ENCODE assay signal across 10 cellular contexts in genomic region chr11:124194696-124195418, GRCh38. TPM values are rescaled to one million over a fixed set of nuclear protein-coding genes. Genes with fewer than 3 reads are reported as not detected.
DNase-seq lines count a peak whose midpoint lies in the region; ATAC-seq, FAIRE-seq and TF ChIP-seq lines count a peak whose summit lies in the region.
"Had no signal": no experiment of that assay in that cellular context is flagged by ENCODE, and none has a peak within 500 bp of the region (broad histone marks: within the 10 kb centered on the region; RNA-seq: fewer than 3 reads in every experiment).

No MANE protein-coding gene starts in this region.

- H3K4me1 Mint-ChIP-seq in brain, result peaks cover 32% of the 10 kb centered on the region
- H3K4me1 Mint-ChIP-seq in stimulated activated naive CD8-positive, alpha-beta T cell treated with anti-CD3 and anti-CD28 coated beads, Interleukin-15, amount 100 ng/mL, for 72 hours, result no peaks in the 10 kb centered on the region
- H3K4me1 Mint-ChIP-seq: CD8-positive, alpha-beta memory T cell had no signal

- H3K4me1 ChIP-seq in left lung, result peaks cover 0 to 5% of the 10 kb centered on the region in 2 donors
- H3K4me1 ChIP-seq: gastrocnemius medialis had no signal

- no peaks in the 10 kb centered on the region for H3K27me3 ChIP-seq in left lung
- H3K27me3 ChIP-seq: gastrocnemius medialis had no signal

- no peaks in the 10 kb centered on the region for H3K27me3 Mint-ChIP-seq in brain
- H3K27me3 Mint-ChIP-seq in stimulated activated naive CD8-positive, alpha-beta T cell treated with anti-CD3 and anti-CD28 coated beads, Interleukin-15, amount 100 ng/mL, for 72 hours, result peaks cover 7% of the 10 kb centered on the region

- H3K4me3 ChIP-seq in left lung, result no peak overlapping the region
- H3K4me3 ChIP-seq: gastrocnemius medialis had no signal

- TF ChIP-seq CTCF in brain (conservative IDR thresholded peaks at IDR 0.05) (peak; percentile 44 to 68), left lung (IDR thresholded peaks at IDR 0.05) (peak; percentile 59 to 64)

- peak overlapping the region in 1 of 2 donors; percentile 46 for H3K27ac ChIP-seq in left lung
- H3K27ac ChIP-seq: gastrocnemius medialis had no signal

- H3K9me3 ChIP-seq in left lung, result no peaks in the 10 kb centered on the region
- H3K9me3 ChIP-seq: gastrocnemius medialis had no signal

- peak overlapping the region in 3 of 5 experiments; percentile 18 to 85 (median 73) for H3K27ac Mint-ChIP-seq in brain
- H3K27ac Mint-ChIP-seq in stimulated activated naive CD8-positive, alpha-beta T cell treated with anti-CD3 and anti-CD28 coated beads, Interleukin-15, amount 100 ng/mL, for 72 hours, result no peak overlapping the region
- H3K27ac Mint-ChIP-seq: CD8-positive, alpha-beta memory T cell had no signal

- no peaks in the 10 kb centered on the region for H3K36me3 Mint-ChIP-seq in brain
- H3K36me3 Mint-ChIP-seq: CD8-positive, alpha-beta memory T cell had no signal

- peaks cover 0 to 7% (median 0%) of the 10 kb centered on the region in 5 experiments for H3K9me3 Mint-ChIP-seq in brain
- no peaks in the 10 kb centered on the region for H3K9me3 Mint-ChIP-seq in stimulated activated naive CD8-positive, alpha-beta T cell treated with anti-CD3 and anti-CD28 coated beads, Interleukin-15, amount 100 ng/mL, for 72 hours
- H3K9me3 Mint-ChIP-seq: CD8-positive, alpha-beta memory T cell had no signal

- peak; percentile 18 for DNase-seq in NCI-H1436 (lab: John Stamatoyannopoulos, UW)
- DNase-seq in NCI-H1436 treated with DMSO at 0.1 percent for 48 hours (lab: John Stamatoyannopoulos, UW), result no peak
- DNase-seq in HT1080 (ENCODE audit: low read depth), result peak; percentile 53
- peak; percentile 18 for DNase-seq in RCC 7860 (ENCODE audit: low spot score)
- DNase-seq in left lung, result no peak
- DNase-seq in stimulated activated naive CD8-positive, alpha-beta T cell treated with anti-CD3 and anti-CD28 coated beads, Interleukin-15, amount 100 ng/mL, for 72 hours, result peak; percentile 33 to 45
- DNase-seq: gastrocnemius medialis had no signal

- intact Hi-C loops in left lung (cut with DNase I), result loop anchor here in 1 of 2 donors (10.0 kb wide), 1 partner anchor 120 kb away; no protein-coding TSS in a partner anchor

- peak; percentile 69 for ATAC-seq in GM21717 (IDR thresholded peaks at IDR 0.05; ENCODE audit: unreplicated experiment)
- peak; percentile 93 for ATAC-seq in left lung
- ATAC-seq in stimulated activated naive CD8-positive, alpha-beta T cell treated with anti-CD3 and anti-CD28 coated beads, Interleukin-15, amount 100 ng/mL, for 72 hours, result peak; percentile 90

- H3K4me3 Mint-ChIP-seq in brain, result no peak overlapping the region
- no peak overlapping the region for H3K4me3 Mint-ChIP-seq in stimulated activated naive CD8-positive, alpha-beta T cell treated with anti-CD3 and anti-CD28 coated beads, Interleukin-15, amount 100 ng/mL, for 72 hours
- H3K4me3 Mint-ChIP-seq: CD8-positive, alpha-beta memory T cell had no signal

- no peak for FAIRE-seq in RCC 7860 (lab: Jason Lieb, UNC)

- no peaks in the 10 kb centered on the region for H3K36me3 ChIP-seq in left lung
- H3K36me3 ChIP-seq: gastrocnemius medialis had no signal

RNA-seq across cellular contexts. Expression of gene OR10D3, which starts 11.7 kb away (rescaled TPM):
- not detected in 2 replicates for total RNA-seq in HT1080 (2014; rRNA removed; shearing (Covaris generic))
- not detected in 2 replicates for polyA plus RNA-seq in HT1080 (2015; cell fraction: cytosol; rRNA removed)
- not detected in 2 replicates for polyA plus RNA-seq in HT1080 (2015; cell fraction: nucleus; rRNA removed)
- not detected for polyA plus RNA-seq in brain (ENCODE audit: insufficient read depth, low read depth, low replicate concordance)
- total RNA-seq in left lung, result not detected
- total RNA-seq: CD8-positive, alpha-beta memory T cell; gastrocnemius medialis had no signal
- polyA plus RNA-seq: CD8-positive, alpha-beta memory T cell had no signal

RNA-seq across cellular contexts. Expression of gene OR8G1, which starts 46.0 kb away (rescaled TPM):
- not detected in 2 replicates for total RNA-seq in HT1080 (2014; rRNA removed; shearing (Covaris generic))
- polyA plus RNA-seq in HT1080 (2015; cell fraction: cytosol; rRNA removed), result not detected in 2 replicates
- not detected in 2 replicates for polyA plus RNA-seq in HT1080 (2015; cell fraction: nucleus; rRNA removed)
- polyA plus RNA-seq in brain (ENCODE audit: insufficient read depth, low read depth, low replicate concordance), result not detected
- not detected for total RNA-seq in left lung
- total RNA-seq: CD8-positive, alpha-beta memory T cell; gastrocnemius medialis had no signal
- polyA plus RNA-seq: CD8-positive, alpha-beta memory T cell had no signal

Comparison
In these comparisons a context has a peak if more than half of its experiments do, and no peak if none do; other contexts are left out.
1. DNase-seq: peak in NCI-H1436 (single experiment), HT1080 (single experiment), RCC 7860 (single experiment) and stimulated activated naive CD8-positive, alpha-beta T cell treated with anti-CD3 and anti-CD28 coated beads, Interleukin-15, amount 100 ng/mL, for 72 hours (2 of 2); none in NCI-H1436 treated with DMSO at 0.1 percent for 48 hours (single experiment) and left lung (0 of 2).
2. H3K27ac Mint-ChIP-seq: peak in brain (3 of 5); none in stimulated activated naive CD8-positive, alpha-beta T cell treated with anti-CD3 and anti-CD28 coated beads, Interleukin-15, amount 100 ng/mL, for 72 hours (0 of 2).
3. Peak in every context shown above with its lines, with median percentiles within 50 percentile points of each other: ATAC-seq.